ENCODE assay signal across 1 cellular context in genomic region chr4:56435748-56436442, GRCh38.
A peak's percentile ranks its signal among the peaks of the same experiment; 100 is the strongest.
TF ChIP-seq lines count a peak whose summit lies in the region.

Gene PAICS (plus strand): TSS chr4:56436260. CDS start chr4:56436313, 53 bp downstream.

TF ChIP-seq in HepG2, 621 proteins besides CTCF, POLR2A, EP300 and RAD21 (continued from another document and continues in another):
- TF ChIP-seq ZNF318 (CRISPR knock-in tag; IDR thresholded peaks at IDR 0.05) (no peak), ZBTB14 (CRISPR knock-in tag; IDR thresholded peaks at IDR 0.05) (no peak), ZNF567 (CRISPR knock-in tag; IDR thresholded peaks at IDR 0.05; ENCODE audit: borderline replicate concordance) (0 out of 2 replicates have a peak, but pooled peaks have one; percentile 24), ATF7 (IDR thresholded peaks at IDR 0.05) (no peak), ATF7 (CRISPR knock-in tag; IDR thresholded peaks at IDR 0.05) (no peak), ZNF788 (CRISPR knock-in tag; IDR thresholded peaks at IDR 0.05; ENCODE audit: borderline replicate concordance) (peak; percentile 73; the same call in 1 of the 2 replicates), SRSF4 (IDR thresholded peaks at IDR 0.05; ENCODE audit: low read depth, low read length, poor library complexity, severe bottlenecking) (no peak), ZNF746 (CRISPR knock-in tag; IDR thresholded peaks at IDR 0.05) (peak; percentile 53; the same call in 1 of the 2 replicates), PRDM10 (CRISPR knock-in tag; IDR thresholded peaks at IDR 0.05; ENCODE audit: low read depth) (peak; percentile 98), HES4 (CRISPR knock-in tag; IDR thresholded peaks at IDR 0.05; ENCODE audit: borderline replicate concordance) (peak; percentile 77), GMEB1 (CRISPR knock-in tag; IDR thresholded peaks at IDR 0.05; ENCODE audit: borderline replicate concordance) (peak; percentile 41; the same call in 1 of the 2 replicates), SALL1 (CRISPR knock-in tag; IDR thresholded peaks at IDR 0.05) (peak; percentile 68), NFYC (CRISPR knock-in tag; IDR thresholded peaks at IDR 0.05) (0 out of 2 replicates have a peak, but pooled peaks have one; percentile 11), TCF12 (IDR thresholded peaks at IDR 0.05) (no peak), TCF12 (CRISPR knock-in tag; IDR thresholded peaks at IDR 0.05) (no peak), ARNTL (CRISPR knock-in tag; IDR thresholded peaks at IDR 0.05) (peak; percentile 83), ZNF749 (CRISPR knock-in tag; IDR thresholded peaks at IDR 0.05; ENCODE audit: borderline replicate concordance) (peak; percentile 6; the same call in 1 of the 2 replicates), ERF (CRISPR knock-in tag; IDR thresholded peaks at IDR 0.05) (0 out of 2 replicates have a peak, but pooled peaks have one; percentile 36), MYNN (CRISPR knock-in tag; IDR thresholded peaks at IDR 0.05; ENCODE audit: low read depth) (no peak), ZFP36L2 (CRISPR knock-in tag; IDR thresholded peaks at IDR 0.05) (peak; percentile 62; the same call in 1 of the 2 replicates), ZNF232 (CRISPR knock-in tag; IDR thresholded peaks at IDR 0.05; ENCODE audit: borderline replicate concordance) (peak; percentile 58; the same call in 1 of the 2 replicates), HNRNPL (IDR thresholded peaks at IDR 0.05; ENCODE audit: low read depth, low read length) (no peak), NFYB (CRISPR knock-in tag; IDR thresholded peaks at IDR 0.05) (no peak), ZNF792 (CRISPR knock-in tag; IDR thresholded peaks at IDR 0.05) (0 out of 2 replicates have a peak, but pooled peaks have one; percentile 32), RNF2 (conservative IDR thresholded peaks at IDR 0.05; ENCODE audit: low read depth) (peak; percentile 89), ZNF891 (CRISPR knock-in tag; IDR thresholded peaks at IDR 0.05) (no peak), IRX3 (CRISPR knock-in tag; IDR thresholded peaks at IDR 0.05; ENCODE audit: borderline replicate concordance, low read depth) (no peak), HMG20A (CRISPR knock-in tag; IDR thresholded peaks at IDR 0.05; ENCODE audit: borderline replicate concordance) (0 out of 2 replicates have a peak, but pooled peaks have one; percentile 13), ZNF850 (CRISPR knock-in tag; conservative IDR thresholded peaks at IDR 0.05) (no peak), ZGPAT (CRISPR knock-in tag; IDR thresholded peaks at IDR 0.05) (peak; percentile 73), IKZF5 (CRISPR knock-in tag; IDR thresholded peaks at IDR 0.05) (0 out of 2 replicates have a peak, but pooled peaks have one; percentile 34), ZEB1 (IDR thresholded peaks at IDR 0.05; ENCODE audit: insufficient replicate concordance, low read depth) (no peak), ZNF644 (CRISPR knock-in tag; IDR thresholded peaks at IDR 0.05; ENCODE audit: low read depth) (no peak), ATF2 (CRISPR knock-in tag; IDR thresholded peaks at IDR 0.05) (peak; percentile 40), HMGXB4 (CRISPR knock-in tag; IDR thresholded peaks at IDR 0.05; ENCODE audit: borderline replicate concordance in 1 of 2, low read depth in 1 of 2) (peak in 1 of 2 experiments; percentile 57; a peak in 1 of 4 replicates)
